15 cellular contexts compared by ENCODE assay signal in genomic region chr22:44128961-44129613, GRCh38. TPM values are rescaled to one million over a fixed set of nuclear protein-coding genes. Genes with fewer than 3 reads are reported as not detected.
DNase-seq lines count a peak whose midpoint lies in the region; ATAC-seq and TF ChIP-seq lines count a peak whose summit lies in the region.
"Had no signal": no experiment of that assay in that cellular context is flagged by ENCODE, and none has a peak within 500 bp of the region (broad histone marks: within the 10 kb centered on the region; RNA-seq: fewer than 3 reads in every experiment).

No MANE protein-coding gene starts in this region.

- H3K27me3 ChIP-seq in foreskin keratinocyte (no peaks in the 10 kb centered on the region), neuronal stem cell (ENCODE audit: control insufficient read depth in 3 of 3, insufficient read depth in 3 of 3, low read depth in 1 of 3, low read length in 3 of 3) (no peaks in the 10 kb centered on the region), upper lobe of right lung (no peaks in the 10 kb centered on the region)

- WGBS in neuronal stem cell (ENCODE audit: extremely low coverage in 2 of 2, insufficient read length in 2 of 2, insufficient replicate concordance in 1 of 2), 2 donors = no CpG with 5 or more reads among the region's 19 CpGs

- DNase-seq in T-helper 2 cell treated with Interferon-gamma antibody and Interleukin-4, amounts not matched to agents 5 μg/mL and 100 μg/mL, for 36 hours (ENCODE audit: low spot score) = no peak
- no peak for DNase-seq in T-helper 2 cell
- no peak for DNase-seq in foreskin keratinocyte
- DNase-seq in neuronal stem cell (ENCODE audit: low spot score) = no peak
- peak; percentile 53 for DNase-seq in upper lobe of right lung
- no peak for DNase-seq in stimulated activated naive CD4-positive, alpha-beta T cell (lab: John Stamatoyannopoulos, UW)
- no peak for DNase-seq in activated CD4-positive, alpha-beta T cell treated with anti-CD3 and anti-CD28 coated beads, Interleukin-2, amount 50 U/mL, for 1 hour
- DNase-seq in 8988T = no peak
- DNase-seq: NCI-H2029 treated with DMSO at 0.1 percent for 48 hours, NCI-H748 treated with DMSO at 0.1 percent for 48 hours, PC-9 had no signal

- peaks cover 11% of the 10 kb centered on the region for H3K4me1 ChIP-seq in foreskin keratinocyte
- peaks cover 4 to 9% of the 10 kb centered on the region in 2 donors for H3K4me1 ChIP-seq in neuronal stem cell (ENCODE audit: control insufficient read depth in 2 of 2, insufficient read depth in 1 of 2, low read depth in 1 of 2, low read length in 2 of 2)
- no peaks in the 10 kb centered on the region for H3K4me1 ChIP-seq in upper lobe of right lung

- no peak overlapping the region for H2BK15ac ChIP-seq in neuronal stem cell (ENCODE audit: low read length)

- H3K9ac ChIP-seq in neuronal stem cell (ENCODE audit: low read depth, low read length, poor library complexity) = no peak overlapping the region
- H3K9ac ChIP-seq: GM23248 had no signal

- peaks cover 20% of the 10 kb centered on the region for H3K9me3 Mint-ChIP-seq in T-helper 2 cell treated with Interferon-gamma antibody and Interleukin-4, amounts not matched to agents 5 μg/mL and 100 μg/mL, for 36 hours

- peak overlapping the region; percentile 79 for H3K14ac ChIP-seq in neuronal stem cell (ENCODE audit: low read length)

- peaks cover 20% of the 10 kb centered on the region for H3K4me1 Mint-ChIP-seq in T-helper 2 cell treated with Interferon-gamma antibody and Interleukin-4, amounts not matched to agents 5 μg/mL and 100 μg/mL, for 36 hours (ENCODE audit: low read depth)

- H3K36me3 ChIP-seq in neuronal stem cell (replicated peaks in 1 of 2; ENCODE audit: control insufficient read depth in 2 of 2, insufficient read depth in 2 of 2, low read length in 2 of 2) (no peaks in the 10 kb centered on the region), upper lobe of right lung (no peaks in the 10 kb centered on the region)

- H3K27ac ChIP-seq in foreskin keratinocyte (no peak overlapping the region), neuronal stem cell (replicated peaks; ENCODE audit: low read length) (no peak overlapping the region), upper lobe of right lung (no peak overlapping the region)
- H3K27ac ChIP-seq: GM23248, PC-9 had no signal

- H3K4me2 ChIP-seq in neuronal stem cell (ENCODE audit: insufficient read depth, low read length, poor library complexity, severe bottlenecking) = no peak overlapping the region
- H3K4me2 ChIP-seq: PC-9 had no signal

- TF ChIP-seq CTCF in foreskin keratinocyte (conservative IDR thresholded peaks at IDR 0.05) = no peak
- no peak for TF ChIP-seq CTCF in upper lobe of right lung (IDR thresholded peaks at IDR 0.05)

- H2BK120ac ChIP-seq in neuronal stem cell (ENCODE audit: low read depth, low read length) = no peak overlapping the region

- no peak overlapping the region for H2BK5ac ChIP-seq in neuronal stem cell (ENCODE audit: low read length)

- H3K4ac ChIP-seq in neuronal stem cell (ENCODE audit: low read length) = no peak overlapping the region

- H3K36me3 Mint-ChIP-seq in T-helper 2 cell treated with Interferon-gamma antibody and Interleukin-4, amounts not matched to agents 5 μg/mL and 100 μg/mL, for 36 hours (ENCODE audit: low read depth) = peaks cover 38% of the 10 kb centered on the region

- no peak overlapping the region for H3K4me3 ChIP-seq in neuronal stem cell (ENCODE audit: low read length in 2 of 2)
- no peak overlapping the region for H3K4me3 ChIP-seq in upper lobe of right lung
- H3K4me3 ChIP-seq: GM23248, PC-9 had no signal

- H3K9me3 ChIP-seq in neuronal stem cell (replicated peaks in 1 of 2; ENCODE audit: control insufficient read depth in 2 of 2, insufficient read depth in 1 of 2, low read depth in 1 of 2, low read length in 2 of 2) (peaks cover 3 to 8% of the 10 kb centered on the region in 2 donors), upper lobe of right lung (no peaks in the 10 kb centered on the region)

- ATAC-seq in foreskin keratinocyte (peak; percentile 17), upper lobe of right lung (peak; percentile 58)
- ATAC-seq: HCT116 had no signal

- H3K23ac ChIP-seq in neuronal stem cell (ENCODE audit: low read depth, low read length, poor library complexity) = no peak overlapping the region

- no peak overlapping the region for H4K91ac ChIP-seq in neuronal stem cell (ENCODE audit: low read depth, low read length, poor library complexity)

- no peaks in the 10 kb centered on the region for H3K79me1 ChIP-seq in neuronal stem cell (ENCODE audit: low read depth, low read length)

- intact Hi-C loops in upper lobe of right lung (cut with DNase I) = no loop called here

- H3K27me3 Mint-ChIP-seq in T-helper 2 cell treated with Interferon-gamma antibody and Interleukin-4, amounts not matched to agents 5 μg/mL and 100 μg/mL, for 36 hours (ENCODE audit: low read depth) = no peaks in the 10 kb centered on the region

- H3K4me3 Mint-ChIP-seq in T-helper 2 cell treated with Interferon-gamma antibody and Interleukin-4, amounts not matched to agents 5 μg/mL and 100 μg/mL, for 36 hours = no peak overlapping the region

- H3K27ac Mint-ChIP-seq in T-helper 2 cell treated with Interferon-gamma antibody and Interleukin-4, amounts not matched to agents 5 μg/mL and 100 μg/mL, for 36 hours = peak overlapping the region; percentile 19

- no peak overlapping the region for H2BK12ac ChIP-seq in neuronal stem cell (ENCODE audit: low read length)

- no peak overlapping the region for H3K18ac ChIP-seq in neuronal stem cell (ENCODE audit: low read length)

- peak overlapping the region; percentile 22 for H2AK5ac ChIP-seq in neuronal stem cell (ENCODE audit: low read depth, low read length)

- H2AFZ ChIP-seq in neuronal stem cell (ENCODE audit: low read length) = no peak overlapping the region
- H2AFZ ChIP-seq: GM23248, PC-9 had no signal

- H4K8ac ChIP-seq in neuronal stem cell (ENCODE audit: low read depth, low read length) = no peak overlapping the region

RNA-seq across cellular contexts. Expression of gene PARVG, which starts 51.6 kb away (rescaled TPM):
- total RNA-seq in foreskin keratinocyte (not detected in 2 replicates), upper lobe of right lung (65.9 TPM)
- polyA plus RNA-seq in foreskin keratinocyte = not detected in 2 replicates
- 0.18 TPM for polyA plus RNA-seq in neuronal stem cell (2013, experiment 1 of 2)
- polyA plus RNA-seq in neuronal stem cell (2013, experiment 2 of 2) = 0.06 TPM
- total RNA-seq: GM23248, NCI-H460, PC-9, SK-MEL-5 had no signal
- polyA plus RNA-seq: GM23248 had no signal

Comparison
In these comparisons a context has a peak if more than half of its experiments do, and no peak if none do; other contexts are left out.
1. RNA of gene PARVG, which starts 51.6 kb away (total RNA-seq): 65.9 TPM in upper lobe of right lung (single experiment); not detected in foreskin keratinocyte; every median in the first group is over 10 times any median in the second.